11 cellular contexts compared by ENCODE assay signal in the genomic region with DNA sequence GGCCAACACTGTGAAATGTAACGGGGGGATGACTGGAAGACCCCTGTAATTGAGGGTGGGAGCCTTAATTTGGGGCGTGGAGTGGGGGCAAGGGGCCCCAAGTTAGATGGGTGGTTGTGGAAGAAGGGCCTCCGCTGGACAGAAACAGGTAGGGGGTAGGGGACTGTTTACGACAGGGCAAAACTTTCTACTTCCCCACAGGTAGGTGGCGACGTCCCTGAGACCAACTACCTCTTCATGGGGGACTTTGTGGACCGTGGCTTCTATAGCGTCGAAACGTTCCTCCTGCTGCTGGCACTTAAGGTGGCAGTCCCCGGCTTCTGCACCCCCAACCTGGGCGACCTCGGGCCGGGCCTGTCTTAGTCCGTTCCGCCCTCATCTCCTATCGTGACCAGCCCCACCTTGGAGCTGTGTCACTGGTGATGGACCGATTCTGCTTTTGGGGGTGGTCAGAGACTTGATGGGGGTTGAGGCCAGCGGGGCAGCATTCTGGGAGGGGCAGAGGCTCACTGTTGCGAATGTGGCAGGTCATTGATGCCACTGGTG. TPM values are rescaled to one million over a fixed set of nuclear protein-coding genes. Genes with fewer than 3 reads are reported as not detected.
DNase-seq lines count a peak whose midpoint lies in the region; ATAC-seq and TF ChIP-seq lines count a peak whose summit lies in the region.
"Had no signal": no experiment of that assay in that cellular context is flagged by ENCODE, and none has a peak within 500 bp of the region (broad histone marks: within the 10 kb centered on the region; RNA-seq: fewer than 3 reads in every experiment).

No MANE protein-coding gene starts in this region.

- peak; percentile 22 for TF ChIP-seq CTCF in GM06990 (IDR thresholded peaks at IDR 0.05; ENCODE audit: insufficient read depth, low read length, poor library complexity, severe bottlenecking)
- 0 out of 2 replicates have a peak, but pooled peaks have one; percentile 17 for TF ChIP-seq CTCF in MM.1S (IDR thresholded peaks at IDR 0.05; ENCODE audit: low read length)
- TF ChIP-seq CTCF in foreskin keratinocyte (conservative IDR thresholded peaks at IDR 0.05) = peak; percentile 36

- H3K4me1 ChIP-seq in MM.1S (ENCODE audit: low read length) (no peaks in the 10 kb centered on the region), foreskin keratinocyte (peaks cover under 1% of the 10 kb centered on the region)

- peaks cover 35% of the 10 kb centered on the region for H3K79me2 ChIP-seq in MM.1S (ENCODE audit: low read length)

- no peak overlapping the region for H3K9ac ChIP-seq in MM.1S (ENCODE audit: low read length)

- H3K36me3 ChIP-seq in GM06990 (ENCODE audit: control insufficient read depth, insufficient read depth, low read length) (peaks cover 54% of the 10 kb centered on the region), MM.1S (replicated peaks; ENCODE audit: insufficient read depth, low read length) (0 out of 2 replicates have a peak, but pooled peaks cover 8% of the 10 kb centered on the region)

- ATAC-seq in foreskin keratinocyte (no peak), GM19324 (IDR thresholded peaks at IDR 0.05; ENCODE audit: low FRiP score, unreplicated experiment) (no peak), left cardiac atrium (no peak), GM19328 (IDR thresholded peaks at IDR 0.05; ENCODE audit: unreplicated experiment) (no peak)

- no peaks in the 10 kb centered on the region for H4K20me1 ChIP-seq in MM.1S (ENCODE audit: insufficient read depth, low read length)

- no peak overlapping the region for H2AFZ ChIP-seq in MM.1S (ENCODE audit: low read length)

- H3K4me3 ChIP-seq in GM06990 (replicated peaks; ENCODE audit: low read depth, low read length) (no peak overlapping the region), MM.1S (ENCODE audit: low read length) (no peak overlapping the region)
- H3K4me3 ChIP-seq: SK-N-MC had no signal

- no peaks in the 10 kb centered on the region; the same call in 1 of the 2 replicates for H3F3A ChIP-seq in MM.1S (ENCODE audit: insufficient read depth, low read length)

- no peak for DNase-seq in GM06990 (ENCODE audit: extremely low read depth, insufficient read length)
- DNase-seq in MM.1S = no peak
- DNase-seq in foreskin keratinocyte = no peak
- no peak for DNase-seq in left cardiac atrium
- DNase-seq: NCI-H1436, NCI-H748 treated with DMSO at 0.1 percent for 48 hours, substantia nigra had no signal

- H3K27ac ChIP-seq in MM.1S (ENCODE audit: low read length) (no peak overlapping the region), foreskin keratinocyte (no peak overlapping the region)
- H3K27ac ChIP-seq: SK-N-MC had no signal

- no peak overlapping the region for H3K4me2 ChIP-seq in MM.1S (ENCODE audit: low read depth, low read length)

- intact Hi-C loops in left cardiac atrium (cut with DNase I) = no loop called here

- no peaks in the 10 kb centered on the region for H3K9me2 ChIP-seq in MM.1S (replicated peaks; ENCODE audit: insufficient read depth, low read length)

- H3K9me3 ChIP-seq in MM.1S (replicated peaks; ENCODE audit: insufficient read depth, low read length) = no peaks in the 10 kb centered on the region

- H3K27me3 ChIP-seq in GM06990 (replicated peaks; ENCODE audit: control insufficient read depth, insufficient read depth, low read length) (no peaks in the 10 kb centered on the region), MM.1S (replicated peaks; ENCODE audit: insufficient read depth, low read length) (no peaks in the 10 kb centered on the region), foreskin keratinocyte (no peaks in the 10 kb centered on the region)

RNA-seq across cellular contexts. Expression of a gene that starts 6.8 kb away (rescaled TPM):
- total RNA-seq in foreskin keratinocyte (133 and 147 TPM in 2 replicates), left cardiac atrium (10 to 100 TPM; 34.2 to 41.1 TPM)
- polyA plus RNA-seq in foreskin keratinocyte = 166 and 169 TPM in 2 replicates

RNA-seq across cellular contexts. Expression of a gene that starts 9.1 kb away (rescaled TPM):
- 1.3 and 1.7 TPM in 2 replicates for total RNA-seq in foreskin keratinocyte
- polyA plus RNA-seq in foreskin keratinocyte = 2.0 and 2.9 TPM in 2 replicates
- total RNA-seq in left cardiac atrium = under 1 TPM; 0.55 to 0.80 TPM
- polyA plus RNA-seq: fibroblast of lung had no signal

RNA-seq across cellular contexts. Expression of a gene that starts 13.4 kb away (rescaled TPM):
- total RNA-seq in foreskin keratinocyte = 22.1 and 25.4 TPM in 2 replicates
- 29.6 and 43.1 TPM in 2 replicates for polyA plus RNA-seq in foreskin keratinocyte
- total RNA-seq in left cardiac atrium = 10 to 100 TPM; 39.5 to 54.1 TPM

RNA-seq across cellular contexts. Expression of a gene that starts 17.1 kb away (rescaled TPM):
- total RNA-seq in foreskin keratinocyte (1,171 and 1,282 TPM in 2 replicates), left cardiac atrium (1,000 to 10,000 TPM; 2,548 to 2,783 TPM)
- 1,433 and 1,464 TPM in 2 replicates for polyA plus RNA-seq in foreskin keratinocyte

RNA-seq across cellular contexts. Expression of a gene that starts 30.7 kb away (rescaled TPM):
- total RNA-seq in foreskin keratinocyte (0.60 and 0.78 TPM in 2 replicates), left cardiac atrium (1 to 10 TPM; 2.6 to 3.4 TPM)
- polyA plus RNA-seq in foreskin keratinocyte = 0.79 and 0.92 TPM in 2 replicates
